ENCODE assay signal across 23 cellular contexts in the genomic region with DNA sequence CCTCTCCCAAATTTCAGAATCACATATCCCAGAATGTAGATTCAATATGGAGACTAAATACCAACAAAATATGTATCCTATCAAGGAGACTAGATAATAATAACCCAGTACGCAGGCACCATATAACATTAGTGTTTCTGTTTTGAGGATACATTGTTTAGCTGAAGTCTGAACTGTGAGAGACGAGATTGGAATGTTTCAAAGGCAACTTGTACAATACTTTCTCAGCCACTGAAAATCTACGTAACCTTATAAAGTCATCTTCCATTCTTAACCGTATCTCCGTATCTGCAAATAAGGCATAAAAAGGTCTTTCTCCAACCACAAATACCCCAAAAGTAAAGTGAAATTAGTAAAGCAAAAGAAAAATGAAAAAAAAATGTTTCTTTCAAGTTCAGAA. TPM values are rescaled to one million over a fixed set of nuclear protein-coding genes. Genes with fewer than 3 reads are reported as not detected.
DNase-seq lines count a peak whose midpoint lies in the region; FAIRE-seq and TF ChIP-seq lines count a peak whose summit lies in the region.
"Had no signal": no experiment of that assay in that cellular context is flagged by ENCODE, and none has a peak within 500 bp of the region (broad histone marks: within the 10 kb centered on the region; RNA-seq: fewer than 3 reads in every experiment).

No MANE protein-coding gene starts in this region.

- H3F3A ChIP-seq in GM23248 (ENCODE audit: insufficient read depth): peaks cover 15% of the 10 kb centered on the region; the same call in 1 of the 2 replicates
- no peaks in the 10 kb centered on the region for H3F3A ChIP-seq in PC-9 (ENCODE audit: insufficient read depth, low read depth)

- WGBS in GM23248 (ENCODE audit: low coverage in 1 of 2, low lambda C conversion rate in 2 of 2, missing lambda C conversion rate in 2 of 2), 2 experiments: 4 to 13% methylated on average over 5 of the region's 5 CpGs

- intact Hi-C loops in PC-9 (cut with micrococcal nuclease; ENCODE audit: unreplicated experiment): no loop called here

- H2AFZ ChIP-seq in GM23248: peak overlapping the region; percentile 73
- H2AFZ ChIP-seq in PC-9: no peak overlapping the region

- 0 out of 2 replicates have a peak overlapping the region, but pooled peaks have one; percentile 1 for H3K4me3 ChIP-seq in AG10803 (ENCODE audit: low read length)
- peak overlapping the region; percentile 66 for H3K4me3 ChIP-seq in GM23248
- H3K4me3 ChIP-seq in choroid plexus epithelial cell (ENCODE audit: low read depth, low read length): no peak overlapping the region
- H3K4me3 ChIP-seq in PC-9: no peak overlapping the region
- H3K4me3 ChIP-seq: K562 had no signal

- DNase-seq in AG10803 (ENCODE audit: low read depth) (peak; percentile 33), GM23248 (peak; percentile 61), choroid plexus epithelial cell (ENCODE audit: low read depth) (peak; percentile 62), iris pigment epithelial cell (ENCODE audit: low read depth) (peak; percentile 15), GM12892 (ENCODE audit: insufficient read length) (no peak), PC-9 (no peak), 8988T (no peak)
- DNase-seq: BE2C; CD4-positive, CD25-positive, alpha-beta regulatory T cell; COR-L47; DMS 273 treated with DMSO at 0.1 percent for 48 hours; DND-41; GDM1; GOT3; NCI-H1105; NCI-H1694; NCI-H2081 treated with DMSO at 0.1 percent for 48 hours; NCI-H510A; NCI-H748 treated with DMSO at 0.1 percent for 48 hours; NK-92 treated with Interleukin-12 subunit alpha and Interleukin-12 subunit beta, amount 100 ng/mL, for 24 hours; SHP77 treated with DMSO at 0.1 percent for 48 hours; SK-N-SH had no signal

- H4K20me1 ChIP-seq in GM23248 (ENCODE audit: insufficient read depth): no peaks in the 10 kb centered on the region
- no peaks in the 10 kb centered on the region for H4K20me1 ChIP-seq in PC-9 (ENCODE audit: insufficient read depth)

- no peaks in the 10 kb centered on the region for H3K9me3 ChIP-seq in GM23248 (ENCODE audit: low read depth)
- no peaks in the 10 kb centered on the region for H3K9me3 ChIP-seq in PC-9 (ENCODE audit: insufficient read depth, low read depth)
- H3K9me3 ChIP-seq: BE2C, SK-N-SH had no signal

- H3K9ac ChIP-seq in GM23248: peak overlapping the region; percentile 8; the same call in 1 of the 2 replicates
- H3K9ac ChIP-seq: SK-N-SH had no signal

- in situ Hi-C loops in GM23248 (cut with MboI): no loop called here

- H3K4me2 ChIP-seq in GM23248 (ENCODE audit: unreplicated experiment) (peak overlapping the region; percentile 84), PC-9 (no peak overlapping the region)
- H3K4me2 ChIP-seq: SK-N-SH had no signal

- no peak for TF ChIP-seq CTCF in AG10803 (conservative IDR thresholded peaks at IDR 0.05; ENCODE audit: low read length)
- TF ChIP-seq CTCF in choroid plexus epithelial cell (conservative IDR thresholded peaks at IDR 0.05; ENCODE audit: low read depth, low read length): no peak
- TF ChIP-seq CTCF in PC-9 (conservative IDR thresholded peaks at IDR 0.05): no peak

- TF ChIP-seq POLR2A in GM12892 (IDR thresholded peaks at IDR 0.05; ENCODE audit: low read depth, low read length): no peak

- H3K27me3 ChIP-seq in GM23248 (replicated peaks; ENCODE audit: insufficient read depth) (no peaks in the 10 kb centered on the region; the same call in 1 of the 2 replicates), PC-9 (ENCODE audit: insufficient read depth, low read depth) (no peaks in the 10 kb centered on the region)
- H3K27me3 ChIP-seq: BE2C had no signal

- H3K79me2 ChIP-seq in GM23248 (ENCODE audit: insufficient read depth) (no peaks in the 10 kb centered on the region), PC-9 (ENCODE audit: low read depth) (no peaks in the 10 kb centered on the region)

- POLR2A ChIA-PET in PC-9 (lab: Charles Lee; ENCODE audit: unreplicated experiment): no interaction called here

- H3K4me1 ChIP-seq in GM23248 (ENCODE audit: insufficient read depth) (peaks cover 13% of the 10 kb centered on the region; the same call in 1 of the 2 replicates), PC-9 (replicated peaks; ENCODE audit: insufficient read depth) (no peaks in the 10 kb centered on the region)
- H3K4me1 ChIP-seq: BE2C had no signal

- no TSS peak for BruUV-seq in PC-9 (replicated peaks; lab: Mats Ljungman, UMichigan)

- H3K27ac ChIP-seq in GM23248: peak overlapping the region; percentile 40
- H3K27ac ChIP-seq in PC-9: no peak overlapping the region

- no peak for FAIRE-seq in GM12892 (lab: Jason Lieb, UNC)
- FAIRE-seq: K562 had no signal

- CTCF ChIA-PET in PC-9 (lab: Charles Lee): no interaction called here

- H3K9me2 ChIP-seq in GM23248 (ENCODE audit: insufficient read depth): no peaks in the 10 kb centered on the region
- no peaks in the 10 kb centered on the region for H3K9me2 ChIP-seq in PC-9 (ENCODE audit: insufficient read depth)
- H3K9me2 ChIP-seq: SK-N-SH had no signal

- H3K36me3 ChIP-seq in GM23248 (ENCODE audit: low read depth) (no peaks in the 10 kb centered on the region), PC-9 (ENCODE audit: low read depth) (no peaks in the 10 kb centered on the region)
- H3K36me3 ChIP-seq: BE2C had no signal

RNA-seq across cellular contexts. Expression of gene CORIN, which starts 23.0 kb away (rescaled TPM):
- total RNA-seq in GM23248 (2014; rRNA removed; shearing (Covaris generic)): 0.63 and 0.86 TPM in 2 replicates
- polyA plus RNA-seq in GM23248 (2016; fragmentation: Nextera tagmentation; extraction: Ambion mirVana): 0.70 and 0.74 TPM in 2 replicates
- not detected for polyA plus RNA-seq in GM12892 (2012; ENCODE audit: missing spikeins)
- not detected in 2 replicates for total RNA-seq in PC-9 (2021)
- polyA plus RNA-seq: CD4-positive, CD25-positive, alpha-beta regulatory T cell had no signal

Comparison
In these comparisons a context has a peak if more than half of its experiments do, and no peak if none do; other contexts are left out.
1. DNase-seq: peak in AG10803 (single experiment), GM23248 (single experiment), choroid plexus epithelial cell (single experiment) and iris pigment epithelial cell (single experiment); none in GM12892 (single experiment), PC-9 (0 of 2) and 8988T (single experiment).
2. H3K4me3 ChIP-seq: peak in AG10803 (single experiment) and GM23248 (single experiment); none in choroid plexus epithelial cell (single experiment) and PC-9 (single experiment).